ENCODE assay signal across 10 cellular contexts in genomic region chr11:13318498-13319295, GRCh38. TPM values are rescaled to one million over a fixed set of nuclear protein-coding genes. Genes with fewer than 3 reads are reported as not detected.
A peak's percentile ranks its signal among the peaks of the same experiment; 100 is the strongest.
DNase-seq lines count a peak whose midpoint lies in the region; ATAC-seq and TF ChIP-seq lines count a peak whose summit lies in the region.
"Had no signal": no experiment of that assay in that cellular context is flagged by ENCODE, and none has a peak within 500 bp of the region (broad histone marks: within the 10 kb centered on the region; RNA-seq: fewer than 3 reads in every experiment).

No MANE protein-coding gene starts in this region.

- intact Hi-C loops in left lung (cut with DNase I), result no loop called here

- H3K27me3 ChIP-seq in left lung, result no peaks in the 10 kb centered on the region
- H3K27me3 ChIP-seq: cardiac muscle cell had no signal

- peak; percentile 80 for ATAC-seq in GM18505 (IDR thresholded peaks at IDR 0.05; ENCODE audit: unreplicated experiment)
- ATAC-seq in GM21423 (IDR thresholded peaks at IDR 0.05; ENCODE audit: unreplicated experiment), result peak; percentile 74
- ATAC-seq in HG03457 (IDR thresholded peaks at IDR 0.05; ENCODE audit: unreplicated experiment), result peak; percentile 59
- ATAC-seq in left lung, result peak; percentile 55

- H3K9me3 ChIP-seq in left lung, result no peaks in the 10 kb centered on the region

- DNase-seq in left lung, result no peak
- DNase-seq in NCI-H2196 (lab: John Stamatoyannopoulos, UW; ENCODE audit: unreplicated experiment), result no peak
- no peak for DNase-seq in DMS 273 (lab: John Stamatoyannopoulos, UW; ENCODE audit: unreplicated experiment)
- no peak for DNase-seq in effector CD8-positive, alpha-beta T cell (lab: John Stamatoyannopoulos, UW)
- no peak for DNase-seq in dermis blood vessel endothelial cell

- H3K4me1 ChIP-seq in left lung, result peaks cover 22 to 44% of the 10 kb centered on the region in 2 donors

- no peak for TF ChIP-seq CTCF in left lung (IDR thresholded peaks at IDR 0.05)

- H3K27ac ChIP-seq in left lung, result peak overlapping the region in 1 of 2 donors; percentile 8
- H3K27ac ChIP-seq: cardiac muscle cell had no signal

- TF ChIP-seq POLR2A in GM18505 (IDR thresholded peaks at IDR 0.05; ENCODE audit: borderline replicate concordance, extremely low read depth, insufficient read depth, insufficient read length), result no peak

- no peaks in the 10 kb centered on the region for H3K36me3 ChIP-seq in left lung
- H3K36me3 ChIP-seq: cardiac muscle cell had no signal

- H3K4me3 ChIP-seq in left lung, result no peak overlapping the region
- H3K4me3 ChIP-seq: cardiac muscle cell, lung had no signal

RNA-seq across cellular contexts. Expression of gene BMAL1, which starts 41.1 kb away (rescaled TPM):
- total RNA-seq in left lung, result 10 to 100 TPM; 21.9 to 31.6 TPM
- total RNA-seq in dermis blood vessel endothelial cell, result 11.6 and 13.3 TPM in 2 replicates
